12 cellular contexts compared by ENCODE assay signal in genomic region chr7:151960449-151960848, GRCh38. TPM values are rescaled to one million over a fixed set of nuclear protein-coding genes. Genes with fewer than 3 reads are reported as not detected.
"Had no signal": no experiment of that assay in that cellular context is flagged by ENCODE, and none has a peak within 500 bp of the region (broad histone marks: within the 10 kb centered on the region; RNA-seq: fewer than 3 reads in every experiment).

No MANE protein-coding gene starts in this region.

- H3K27ac Mint-ChIP-seq: GM23338, H9, HFFc6 had no signal

- H3K4me1 ChIP-seq: HAP-1 had no signal

- DNase-seq: GM23248, GOT3, H7, H9, HCEC 1CT, HFFc6 had no signal

- H3K9me3 ChIP-seq: HAP-1 had no signal

- H3K9ac ChIP-seq: GM23248 had no signal

- H3K4me3 ChIP-seq: GM23248, GM23338, HAP-1 had no signal

- H2AFZ ChIP-seq: GM23248, GM23338 had no signal

- H3K27ac ChIP-seq: GM23248 had no signal

- H3K4me3 Mint-ChIP-seq: GM23338, H9, HFFc6 had no signal

- H3K36me3 ChIP-seq: HAP-1 had no signal

- FAIRE-seq: H1, H54 had no signal

- ATAC-seq: GM23338, HCT116 had no signal

- H3K4me2 ChIP-seq: GM23338 had no signal

RNA-seq across cellular contexts. Expression of gene GALNTL5, which starts 4.2 kb away (rescaled TPM):
- total RNA-seq: GM23248, GM23338, H1, H4, H7, H9, HFFc6 had no signal
- polyA plus RNA-seq: GM23248, GM23338 had no signal
